8 cellular contexts compared by ENCODE assay signal in the genomic region with DNA sequence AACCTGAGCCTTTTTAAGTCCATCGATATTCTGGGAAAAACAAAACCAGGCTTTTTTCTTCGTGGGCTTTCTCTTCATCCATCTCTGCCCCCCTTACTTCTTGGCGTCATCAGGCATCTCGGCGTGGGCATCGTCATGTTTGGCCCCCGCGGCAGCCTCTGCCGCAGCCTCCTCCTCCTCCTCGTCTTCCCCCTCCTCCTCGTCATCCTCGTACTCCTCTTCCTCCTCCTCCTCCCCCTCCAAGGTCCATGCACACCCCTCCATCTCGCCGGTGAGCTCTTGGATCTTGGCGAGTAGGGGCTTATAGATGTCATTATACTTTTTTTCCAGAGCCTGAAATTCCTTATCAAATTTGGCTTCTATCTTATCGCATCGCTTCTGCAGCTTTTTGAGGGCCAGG. TPM values are rescaled to one million over a fixed set of nuclear protein-coding genes. Genes with fewer than 3 reads are reported as not detected.
A peak's percentile ranks its signal among the peaks of the same experiment; 100 is the strongest.
DNase-seq lines count a peak whose midpoint lies in the region; ATAC-seq and TF ChIP-seq lines count a peak whose summit lies in the region.

No MANE protein-coding gene starts in this region.

- peaks cover 18% of the 10 kb centered on the region for H3K4me1 Mint-ChIP-seq in activated T-cell treated with anti-CD3 and anti-CD28 coated beads, Interleukin-2, amount 50 U/mL, for 72 hours (ENCODE audit: low read depth)

- peak in 1 of 2 donors; percentile 51 for ATAC-seq in activated T-cell treated with anti-CD3 and anti-CD28 coated beads, Interleukin-2, amount 50 U/mL, for 72 hours (replicated peaks in 1 of 2)
- ATAC-seq in gastroesophageal sphincter (peak; percentile 55), HG02973 (IDR thresholded peaks at IDR 0.05; ENCODE audit: unreplicated experiment) (no peak), HG02678 (IDR thresholded peaks at IDR 0.05; ENCODE audit: unreplicated experiment) (no peak), HG03342 (IDR thresholded peaks at IDR 0.05; ENCODE audit: unreplicated experiment) (no peak)

- H3K4me1 ChIP-seq in gastroesophageal sphincter (peaks cover 0 to 20% (median 0%) of the 10 kb centered on the region in 3 donors), parathyroid adenoma (no peaks in the 10 kb centered on the region)

- no peak overlapping the region for H2AFZ ChIP-seq in parathyroid adenoma

- H3K4me3 ChIP-seq in gastroesophageal sphincter: peak overlapping the region; percentile 61 to 64
- peak overlapping the region; percentile 69 for H3K4me3 ChIP-seq in parathyroid adenoma (ENCODE audit: low read depth, low read length)

- H3K27ac ChIP-seq in gastroesophageal sphincter: peak overlapping the region; percentile 48 to 88 (median 80)
- no peak overlapping the region for H3K27ac ChIP-seq in parathyroid adenoma

- WGBS in gastroesophageal sphincter (ENCODE audit: low coverage in 1 of 2), 2 donors: 47 to 49% methylated on average over 17 of the region's 17 CpGs

- peaks cover 0 to 17% of the 10 kb centered on the region in 2 donors for H3K36me3 ChIP-seq in gastroesophageal sphincter
- no peaks in the 10 kb centered on the region for H3K36me3 ChIP-seq in parathyroid adenoma (ENCODE audit: control insufficient read depth, insufficient read depth, low read length)

- no peak for TF ChIP-seq CTCF in gastroesophageal sphincter (IDR thresholded peaks at IDR 0.05)
- no peak for TF ChIP-seq CTCF in parathyroid adenoma (IDR thresholded peaks at IDR 0.05)

- H3K4me2 ChIP-seq in parathyroid adenoma (ENCODE audit: low read length): peak overlapping the region; percentile 66

- DNase-seq in activated gamma-delta T cell (lab: John Stamatoyannopoulos, UW) (peak; percentile 0), activated gamma-delta T cell treated with Interleukin-2 at 50 U/mL for 16 hours (no peak)
- DNase-seq in activated T-cell treated with anti-CD3 and anti-CD28 coated beads, Interleukin-2, amount 50 U/mL, for 72 hours: peak; percentile 14 to 24

- H3K9me3 ChIP-seq in gastroesophageal sphincter (no peaks in the 10 kb centered on the region), parathyroid adenoma (ENCODE audit: control insufficient read depth, low read length) (no peaks in the 10 kb centered on the region)

- H3K79me2 ChIP-seq in parathyroid adenoma: no peaks in the 10 kb centered on the region

- no peak for TF ChIP-seq EP300 in gastroesophageal sphincter (IDR thresholded peaks at IDR 0.05)

- peaks cover 3 to 4% of the 10 kb centered on the region in 2 donors for H3K36me3 Mint-ChIP-seq in activated T-cell treated with anti-CD3 and anti-CD28 coated beads, Interleukin-2, amount 50 U/mL, for 72 hours (ENCODE audit: insufficient read depth in 2 of 2)

- no peaks in the 10 kb centered on the region for H3K27me3 Mint-ChIP-seq in activated T-cell treated with anti-CD3 and anti-CD28 coated beads, Interleukin-2, amount 50 U/mL, for 72 hours (ENCODE audit: low read depth)

- H3K27ac Mint-ChIP-seq in activated T-cell treated with anti-CD3 and anti-CD28 coated beads, Interleukin-2, amount 50 U/mL, for 72 hours: peak overlapping the region; percentile 88

- H3K27me3 ChIP-seq in gastroesophageal sphincter: no peaks in the 10 kb centered on the region
- no peaks in the 10 kb centered on the region for H3K27me3 ChIP-seq in parathyroid adenoma (ENCODE audit: control insufficient read depth, insufficient read depth, low read length)

- no peak overlapping the region for H3K9ac ChIP-seq in parathyroid adenoma

- H3K4me3 Mint-ChIP-seq in activated T-cell treated with anti-CD3 and anti-CD28 coated beads, Interleukin-2, amount 50 U/mL, for 72 hours: peak overlapping the region; percentile 88 to 94

- TF ChIP-seq POLR2A in gastroesophageal sphincter (IDR thresholded peaks at IDR 0.05): no peak

- H3K9me3 Mint-ChIP-seq in activated T-cell treated with anti-CD3 and anti-CD28 coated beads, Interleukin-2, amount 50 U/mL, for 72 hours: peaks cover 0 to 1% of the 10 kb centered on the region in 2 donors

RNA-seq across cellular contexts. Expression of gene NAP1L5, which starts 0.5 kb away (rescaled TPM):
- total RNA-seq in activated T-cell treated with anti-CD3 and anti-CD28 coated beads, Interleukin-2, amount 50 U/mL, for 72 hours: 1 to 10 TPM; 5.0 to 5.9 TPM
- total RNA-seq in gastroesophageal sphincter: 10 to 100 TPM in 2 of 4 donors, 1 to 10 TPM in 2; 4.0 to 13.6 (median 10.3) TPM
